Comparison of ENCODE assay signal across 19 cellular contexts in genomic region chr17:55140751-55141150, GRCh38.
DNase-seq lines count a peak whose midpoint lies in the region; ATAC-seq, FAIRE-seq and TF ChIP-seq lines count a peak whose summit lies in the region.
"Had no signal": no experiment of that assay in that cellular context is flagged by ENCODE, and none has a peak within 500 bp of the region (broad histone marks: within the 10 kb centered on the region; RNA-seq: fewer than 3 reads in every experiment).

No MANE protein-coding gene starts in this region.

- DNase-seq in A549 (ENCODE audit: low read depth in 1 of 2, low spot score in 1 of 2) (no peak), HTR-8/SVneo (ENCODE audit: insufficient read length, low spot score) (no peak), bronchial epithelial cell (ENCODE audit: low read depth) (no peak), neuronal stem cell (ENCODE audit: low spot score) (peak; percentile 6), cardiac septum (ENCODE audit: low spot score) (no peak), HuH-7 (ENCODE audit: low spot score) (no peak), T1000 (lab: John Stamatoyannopoulos, UW) (no peak)
- DNase-seq: BE2C; CD4-positive, alpha-beta memory T cell; DMS79; EL; GOT3 had no signal

- H3K9me3 ChIP-seq in A549 (no peaks in the 10 kb centered on the region), neuronal stem cell (replicated peaks in 1 of 2; ENCODE audit: control insufficient read depth in 2 of 2, insufficient read depth in 1 of 2, low read depth in 1 of 2, low read length in 2 of 2) (no peaks in the 10 kb centered on the region)
- H3K9me3 ChIP-seq: BE2C, HAP-1 had no signal

- no peak overlapping the region for H4K8ac ChIP-seq in neuronal stem cell (ENCODE audit: low read depth, low read length)

- no peak for ATAC-seq in A549

- no peak overlapping the region for H3K4me2 ChIP-seq in A549
- no peak overlapping the region for H3K4me2 ChIP-seq in neuronal stem cell (ENCODE audit: insufficient read depth, low read length, poor library complexity, severe bottlenecking)
- H3K4me2 ChIP-seq: KMS-11 had no signal

- H3K23ac ChIP-seq in neuronal stem cell (ENCODE audit: low read depth, low read length, poor library complexity): no peak overlapping the region

- CTCF ChIA-PET in A549 (lab: Yijun Ruan, JAX): no interaction called here

- FAIRE-seq in A549 (lab: Jason Lieb, UNC) (no peak), HTR-8/SVneo (lab: Jason Lieb, UNC) (peak; percentile 62), bronchial epithelial cell (lab: Jason Lieb, UNC) (peak; percentile 62)
- FAIRE-seq: G401.6, GM12891, GM19239 had no signal

- H3K18ac ChIP-seq in neuronal stem cell (ENCODE audit: low read length): no peak overlapping the region

- TF ChIP-seq RAD21 in A549 (conservative IDR thresholded peaks at IDR 0.05 in 1 of 2, IDR thresholded peaks at IDR 0.05 in 1 of 2): no peak

- H3K27ac ChIP-seq in A549 (no peak overlapping the region), neuronal stem cell (replicated peaks; ENCODE audit: low read length) (no peak overlapping the region)
- H3K27ac ChIP-seq: C4-2B, HL-60, KMS-11 had no signal

- no peak for TF ChIP-seq EP300 in A549 (IDR thresholded peaks at IDR 0.05)

- H3K36me3 ChIP-seq in bronchial epithelial cell (ENCODE audit: control insufficient read depth, insufficient read depth, low read length) (no peaks in the 10 kb centered on the region), neuronal stem cell (replicated peaks in 1 of 2; ENCODE audit: control insufficient read depth in 2 of 2, insufficient read depth in 2 of 2, low read length in 2 of 2) (peaks cover 0 to 2% of the 10 kb centered on the region in 2 donors)
- H3K36me3 ChIP-seq: BE2C, HAP-1 had no signal

- H3K14ac ChIP-seq in neuronal stem cell (ENCODE audit: low read length): no peak overlapping the region

- no peak overlapping the region for H2BK120ac ChIP-seq in neuronal stem cell (ENCODE audit: low read depth, low read length)

- no peak overlapping the region for H2BK12ac ChIP-seq in neuronal stem cell (ENCODE audit: low read length)

- no peak for TF ChIP-seq POLR2A in A549 (IDR thresholded peaks at IDR 0.05; ENCODE audit: low read length)

- no peak overlapping the region for H3K4me3 ChIP-seq in A549
- no peak overlapping the region for H3K4me3 ChIP-seq in bronchial epithelial cell (ENCODE audit: low read depth, low read length)
- no peak overlapping the region for H3K4me3 ChIP-seq in neuronal stem cell (ENCODE audit: low read length in 2 of 2)
- H3K4me3 ChIP-seq: HAP-1 had no signal

- POLR2A ChIA-PET in A549 (lab: Yijun Ruan, JAX): no interaction called here

- no peak overlapping the region for H2AFZ ChIP-seq in neuronal stem cell (ENCODE audit: low read length)

- no peaks in the 10 kb centered on the region for H3K79me1 ChIP-seq in neuronal stem cell (ENCODE audit: low read depth, low read length)

- H3K9ac ChIP-seq in neuronal stem cell (ENCODE audit: low read depth, low read length, poor library complexity): no peak overlapping the region
- H3K9ac ChIP-seq: KMS-11 had no signal

- no peaks in the 10 kb centered on the region for H3K27me3 ChIP-seq in bronchial epithelial cell (ENCODE audit: control insufficient read depth, insufficient read depth, low read length)
- H3K27me3 ChIP-seq in neuronal stem cell (ENCODE audit: control insufficient read depth in 3 of 3, insufficient read depth in 3 of 3, low read depth in 1 of 3, low read length in 3 of 3): no peaks in the 10 kb centered on the region
- H3K27me3 ChIP-seq: BE2C had no signal

- H4K91ac ChIP-seq in neuronal stem cell (ENCODE audit: low read depth, low read length, poor library complexity): no peak overlapping the region

- no peak overlapping the region for H2BK15ac ChIP-seq in neuronal stem cell (ENCODE audit: low read length)

- H3K4ac ChIP-seq in neuronal stem cell (ENCODE audit: low read length): no peak overlapping the region

- intact Hi-C loops in cardiac septum (cut with DNase I): no loop called here

- H2BK5ac ChIP-seq in neuronal stem cell (ENCODE audit: low read length): no peak overlapping the region

- no peak overlapping the region for H2AK5ac ChIP-seq in neuronal stem cell (ENCODE audit: low read depth, low read length)

- TF ChIP-seq CTCF in A549 (IDR thresholded peaks at IDR 0.05) (no peak), bronchial epithelial cell (IDR thresholded peaks at IDR 0.05; ENCODE audit: insufficient read depth, low read length, severe bottlenecking) (no peak)

- H3K4me1 ChIP-seq in A549 (no peaks in the 10 kb centered on the region), neuronal stem cell (ENCODE audit: control insufficient read depth in 2 of 2, insufficient read depth in 1 of 2, low read depth in 1 of 2, low read length in 2 of 2) (peaks cover 0 to 3% of the 10 kb centered on the region in 2 donors)
- H3K4me1 ChIP-seq: HAP-1 had no signal

TF ChIP-seq in A549, 52 proteins besides CTCF, POLR2A, EP300 and RAD21:
- no peak for TF ChIP-seq HOXA7 (CRISPR knock-in tag; IDR thresholded peaks at IDR 0.05)
- TF ChIP-seq, protein P1, sequence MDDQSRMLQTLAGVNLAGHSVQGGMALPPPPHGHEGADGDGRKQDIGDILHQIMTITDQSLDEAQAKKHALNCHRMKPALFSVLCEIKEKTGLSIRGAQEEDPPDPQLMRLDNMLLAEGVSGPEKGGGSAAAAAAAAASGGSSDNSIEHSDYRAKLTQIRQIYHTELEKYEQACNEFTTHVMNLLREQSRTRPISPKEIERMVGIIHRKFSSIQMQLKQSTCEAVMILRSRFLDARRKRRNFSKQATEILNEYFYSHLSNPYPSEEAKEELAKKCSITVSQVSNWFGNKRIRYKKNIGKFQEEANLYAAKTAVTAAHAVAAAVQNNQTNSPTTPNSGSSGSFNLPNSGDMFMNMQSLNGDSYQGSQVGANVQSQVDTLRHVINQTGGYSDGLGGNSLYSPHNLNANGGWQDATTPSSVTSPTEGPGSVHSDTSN (IDR thresholded peaks at IDR 0.05): no peak
- peak; percentile 7 for TF ChIP-seq MAFK (IDR thresholded peaks at IDR 0.05; ENCODE audit: partially characterized antibody)
- TF ChIP-seq SMC3 (IDR thresholded peaks at IDR 0.05): no peak
